ENCODE assay signal across 30 cellular contexts in genomic region chr3:145518639-145519038, GRCh38.
DNase-seq lines count a peak whose midpoint lies in the region; ATAC-seq lines count a peak whose summit lies in the region.
"Had no signal": no experiment of that assay in that cellular context is flagged by ENCODE, and none has a peak within 500 bp of the region (broad histone marks: within the 10 kb centered on the region; RNA-seq: fewer than 3 reads in every experiment).

No MANE protein-coding gene starts in this region.

- H3K27ac Mint-ChIP-seq in stimulated activated effector memory CD8-positive, alpha-beta T cell treated with anti-CD3 and anti-CD28 coated beads, Interleukin-12 subunit alpha, Interleukin-12 subunit beta, amount 100 ng/mL, for 72 hours, result no peak overlapping the region
- H3K27ac Mint-ChIP-seq: CD4-positive, alpha-beta T cell; nephron progenitor cell; T-helper 1 cell treated with Interleukin-12 subunit alpha and Interleukin-12 subunit beta and Interleukin-4 antibody, amounts not matched to agents 30 μg/mL and 1 μg/mL, for 36 hours had no signal

- H3K9me3 Mint-ChIP-seq in stimulated activated effector memory CD8-positive, alpha-beta T cell treated with anti-CD3 and anti-CD28 coated beads, Interleukin-12 subunit alpha, Interleukin-12 subunit beta, amount 100 ng/mL, for 72 hours, result peaks cover 5% of the 10 kb centered on the region
- H3K9me3 Mint-ChIP-seq: brain; nephron progenitor cell; T-helper 1 cell treated with Interleukin-12 subunit alpha and Interleukin-12 subunit beta and Interleukin-4 antibody, amounts not matched to agents 30 μg/mL and 1 μg/mL, for 36 hours had no signal

- ATAC-seq in left lobe of liver (peak; percentile 99), GM18861 (IDR thresholded peaks at IDR 0.05; ENCODE audit: unreplicated experiment) (no peak)
- ATAC-seq in stimulated activated effector memory CD8-positive, alpha-beta T cell treated with anti-CD3 and anti-CD28 coated beads, Interleukin-12 subunit alpha, Interleukin-12 subunit beta, amount 100 ng/mL, for 72 hours, result no peak
- ATAC-seq: A549; activated CD4-positive, CD25-positive, alpha-beta regulatory T cell treated with anti-CD3 and anti-CD28 coated beads, Interleukin-2, amount 50 U/mL, for 24 hours; foreskin keratinocyte; GM12878; heart left ventricle; mucosa of descending colon; PC-3; SK-N-SH treated with all-trans-retinoic acid at 6 μM for 48 hours; upper lobe of right lung had no signal

- DNase-seq in NCI-H748 (lab: John Stamatoyannopoulos, UW; ENCODE audit: unreplicated experiment), result peak; percentile 5
- DNase-seq in NCI-H748 treated with DMSO at 0.1 percent for 48 hours (lab: John Stamatoyannopoulos, UW), result no peak
- DNase-seq in NCI-H526 treated with DMSO at 0.1 percent for 48 hours (lab: John Stamatoyannopoulos, UW), result peak; percentile 57
- DNase-seq in left lobe of liver (ENCODE audit: low spot score), result peak; percentile 62
- no peak for DNase-seq in MV-4-11 (lab: John Stamatoyannopoulos, UW)
- no peak for DNase-seq in SHP77 treated with DMSO at 0.1 percent for 48 hours (lab: John Stamatoyannopoulos, UW)
- DNase-seq in stimulated activated effector memory CD8-positive, alpha-beta T cell treated with anti-CD3 and anti-CD28 coated beads, Interleukin-12 subunit alpha, Interleukin-12 subunit beta, amount 100 ng/mL, for 72 hours (ENCODE audit: low spot score in 2 of 2), result no peak
- DNase-seq: activated CD4-positive, alpha-beta T cell treated with anti-CD3 and anti-CD28 coated beads, Interleukin-2, amount 50 U/mL, for 48 hours; activated naive CD4-positive, alpha-beta T cell treated with Interleukin-2 at 50 U/mL for 16 hours; adrenal gland; CD4-positive, alpha-beta T cell; esophagus squamous epithelium; foreskin keratinocyte; heart left ventricle; MM.1S; mucosa of descending colon; NCI-H2081 treated with DMSO at 0.1 percent for 48 hours; NCI-H2227 treated with DMSO at 0.1 percent for 48 hours; nephron progenitor cell; NK-92 treated with Interleukin-12 subunit alpha and Interleukin-12 subunit beta, amount 100 ng/mL, for 24 hours; PC-3; stimulated activated naive CD4-positive, alpha-beta T cell; upper lobe of right lung had no signal

- no peak overlapping the region for H3K4me3 Mint-ChIP-seq in stimulated activated effector memory CD8-positive, alpha-beta T cell treated with anti-CD3 and anti-CD28 coated beads, Interleukin-12 subunit alpha, Interleukin-12 subunit beta, amount 100 ng/mL, for 72 hours
- H3K4me3 Mint-ChIP-seq: CD4-positive, alpha-beta T cell; nephron progenitor cell; T-helper 1 cell treated with Interleukin-12 subunit alpha and Interleukin-12 subunit beta and Interleukin-4 antibody, amounts not matched to agents 30 μg/mL and 1 μg/mL, for 36 hours had no signal

- H3K36me3 Mint-ChIP-seq in stimulated activated effector memory CD8-positive, alpha-beta T cell treated with anti-CD3 and anti-CD28 coated beads, Interleukin-12 subunit alpha, Interleukin-12 subunit beta, amount 100 ng/mL, for 72 hours, result no peaks in the 10 kb centered on the region
- H3K36me3 Mint-ChIP-seq: brain had no signal

- no peaks in the 10 kb centered on the region for H3K4me1 Mint-ChIP-seq in stimulated activated effector memory CD8-positive, alpha-beta T cell treated with anti-CD3 and anti-CD28 coated beads, Interleukin-12 subunit alpha, Interleukin-12 subunit beta, amount 100 ng/mL, for 72 hours
- H3K4me1 Mint-ChIP-seq: nephron progenitor cell had no signal

Comparison
In these comparisons a context has a peak if more than half of its experiments do, and no peak if none do; other contexts are left out.
1. DNase-seq: peak in NCI-H748 (single experiment), NCI-H526 treated with DMSO at 0.1 percent for 48 hours (single experiment) and left lobe of liver (single experiment); none in NCI-H748 treated with DMSO at 0.1 percent for 48 hours (single experiment), MV-4-11 (single experiment), SHP77 treated with DMSO at 0.1 percent for 48 hours (single experiment) and stimulated activated effector memory CD8-positive, alpha-beta T cell treated with anti-CD3 and anti-CD28 coated beads, Interleukin-12 subunit alpha, Interleukin-12 subunit beta, amount 100 ng/mL, for 72 hours (0 of 2).